28 cellular contexts compared by ENCODE assay signal in the genomic region with DNA sequence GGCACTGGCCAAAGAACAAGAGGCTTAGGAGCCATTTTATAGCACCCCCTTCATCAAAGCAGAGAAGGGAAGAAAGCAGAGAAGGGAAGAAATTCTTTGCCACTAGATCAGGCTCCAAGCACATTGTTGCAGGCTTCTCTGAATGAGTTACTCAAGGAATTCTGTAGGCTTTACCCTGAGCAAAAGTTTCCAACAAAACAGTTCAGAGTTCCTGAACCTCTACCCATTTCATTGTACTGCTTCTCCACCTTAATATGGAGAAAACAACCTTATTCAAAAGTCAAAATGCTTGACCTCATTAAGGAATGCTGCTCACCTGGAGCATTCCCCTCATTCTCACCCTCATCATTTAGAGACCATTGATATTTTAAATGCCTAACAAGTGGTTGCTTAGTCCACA.
"Had no signal": no experiment of that assay in that cellular context is flagged by ENCODE, and none has a peak within 500 bp of the region (broad histone marks: within the 10 kb centered on the region; RNA-seq: fewer than 3 reads in every experiment).

No MANE protein-coding gene starts in this region.

- H3K9me3 ChIP-seq: ascending aorta, SK-N-SH had no signal

- H3K27ac ChIP-seq: ascending aorta had no signal

- ATAC-seq: activated naive CD4-positive, alpha-beta T cell treated with anti-CD3 and anti-CD28 coated beads, Interleukin-2, amount 50 U/mL, for 72 hours; activated naive CD8-positive, alpha-beta T cell treated with anti-CD3 and anti-CD28 coated beads, Interleukin-2, amount 50 U/mL, for 24 hours; activated T-cell treated with anti-CD3 and anti-CD28 coated beads, Interleukin-2, amount 50 U/mL, for 4 hours; Panc1; Right ventricle myocardium inferior; WTC11 had no signal

- H3K4me1 ChIP-seq: ascending aorta had no signal

- H3K4me3 ChIP-seq: ascending aorta had no signal

- H3K4me1 Mint-ChIP-seq: activated CD4-positive, alpha-beta T cell treated with anti-CD3 and anti-CD28 coated beads, Interleukin-2, amount 10 ng/mL, durations not matched to agents 24 days and 14 days; activated naive CD8-positive, alpha-beta T cell treated with anti-CD3 and anti-CD28 coated beads, Interleukin-2, amount 50 U/mL, for 24 hours; brain had no signal

- H3K27me3 Mint-ChIP-seq: activated CD4-positive, alpha-beta T cell treated with anti-CD3 and anti-CD28 coated beads, Interleukin-2, amount 10 ng/mL, durations not matched to agents 24 days and 14 days; brain had no signal

- H3K36me3 Mint-ChIP-seq: activated CD4-positive, alpha-beta memory T cell treated with anti-CD3 and anti-CD28 coated beads for 36 hours; activated naive CD4-positive, alpha-beta T cell treated with anti-CD3 and anti-CD28 coated beads, Interleukin-2, amount 50 U/mL, for 72 hours; brain; WTC11 had no signal

- H3K9me3 Mint-ChIP-seq: activated CD4-positive, alpha-beta memory T cell treated with anti-CD3 and anti-CD28 coated beads for 36 hours; activated CD4-positive, alpha-beta T cell treated with anti-CD3 and anti-CD28 coated beads, Interleukin-2, amount 10 ng/mL, durations not matched to agents 24 days and 14 days; activated naive CD4-positive, alpha-beta T cell treated with anti-CD3 and anti-CD28 coated beads, Interleukin-2, amount 50 U/mL, for 72 hours; activated naive CD8-positive, alpha-beta T cell treated with anti-CD3 and anti-CD28 coated beads, Interleukin-2, amount 50 U/mL, for 24 hours; activated T-cell treated with anti-CD3 and anti-CD28 coated beads, Interleukin-2, amount 50 U/mL, for 4 hours; brain had no signal

- H3K9me2 ChIP-seq: SK-N-SH had no signal

- H3K27me3 ChIP-seq: ascending aorta had no signal

- H3K4me3 Mint-ChIP-seq: activated CD4-positive, alpha-beta memory T cell treated with anti-CD3 and anti-CD28 coated beads for 36 hours; activated CD4-positive, alpha-beta T cell treated with anti-CD3 and anti-CD28 coated beads, Interleukin-2, amount 10 ng/mL, durations not matched to agents 24 days and 14 days; activated naive CD8-positive, alpha-beta T cell treated with anti-CD3 and anti-CD28 coated beads, Interleukin-2, amount 50 U/mL, for 24 hours; activated T-cell treated with anti-CD3 and anti-CD28 coated beads, Interleukin-2, amount 50 U/mL, for 4 hours; brain; WTC11 had no signal

- H3K36me3 ChIP-seq: ascending aorta had no signal

- H3K27ac Mint-ChIP-seq: activated CD4-positive, alpha-beta memory T cell treated with anti-CD3 and anti-CD28 coated beads for 36 hours; activated CD4-positive, alpha-beta T cell treated with anti-CD3 and anti-CD28 coated beads, Interleukin-2, amount 10 ng/mL, durations not matched to agents 24 days and 14 days; activated naive CD4-positive, alpha-beta T cell treated with anti-CD3 and anti-CD28 coated beads, Interleukin-2, amount 50 U/mL, for 72 hours; activated naive CD8-positive, alpha-beta T cell treated with anti-CD3 and anti-CD28 coated beads, Interleukin-2, amount 50 U/mL, for 24 hours; brain; WTC11 had no signal

- DNase-seq: activated CD4-positive, alpha-beta memory T cell treated with anti-CD3 and anti-CD28 coated beads for 36 hours; activated CD4-positive, alpha-beta T cell treated with anti-CD3 and anti-CD28 coated beads for 1 hour; activated CD4-positive, alpha-beta T cell treated with anti-CD3 and anti-CD28 coated beads, Interleukin-2, amount 10 ng/mL, durations not matched to agents 24 days and 14 days; activated CD8-positive, alpha-beta memory T cell treated with anti-CD3 and anti-CD28 coated beads for 24 hours; activated effector memory CD4-positive, alpha-beta T cell treated with anti-CD3 and anti-CD28 coated beads, Interleukin-2, amount 50 U/mL, for 16 hours; activated naive CD4-positive, alpha-beta T cell treated with Interleukin-2 at 50 U/mL for 16 hours; activated naive CD8-positive, alpha-beta T cell treated with anti-CD3 and anti-CD28 coated beads, Interleukin-2, amount 50 U/mL, for 24 hours; activated T-cell treated with anti-CD3 and anti-CD28 coated beads, Interleukin-2, amount 50 U/mL, for 4 hours; amniotic stem cell; Karpas-422; MM.1S; NCI-H1105; NCI-H1436; NCI-H1694 treated with DMSO at 0.1 percent for 48 hours; NCI-H2029 treated with DMSO at 0.1 percent for 48 hours; NCI-H510A treated with DMSO at 0.1 percent for 48 hours; NCI-H69; NK-92 treated with Interleukin-12 subunit alpha and Interleukin-12 subunit beta, amount 100 ng/mL, for 24 hours; OCI-M1; RPMI8226; SK-N-SH; SW 1271 had no signal

- H3K9ac ChIP-seq: SK-N-SH had no signal

- H3K4me2 ChIP-seq: SK-N-SH had no signal
